Comparison of ENCODE assay signal across 14 cellular contexts in the genomic region with DNA sequence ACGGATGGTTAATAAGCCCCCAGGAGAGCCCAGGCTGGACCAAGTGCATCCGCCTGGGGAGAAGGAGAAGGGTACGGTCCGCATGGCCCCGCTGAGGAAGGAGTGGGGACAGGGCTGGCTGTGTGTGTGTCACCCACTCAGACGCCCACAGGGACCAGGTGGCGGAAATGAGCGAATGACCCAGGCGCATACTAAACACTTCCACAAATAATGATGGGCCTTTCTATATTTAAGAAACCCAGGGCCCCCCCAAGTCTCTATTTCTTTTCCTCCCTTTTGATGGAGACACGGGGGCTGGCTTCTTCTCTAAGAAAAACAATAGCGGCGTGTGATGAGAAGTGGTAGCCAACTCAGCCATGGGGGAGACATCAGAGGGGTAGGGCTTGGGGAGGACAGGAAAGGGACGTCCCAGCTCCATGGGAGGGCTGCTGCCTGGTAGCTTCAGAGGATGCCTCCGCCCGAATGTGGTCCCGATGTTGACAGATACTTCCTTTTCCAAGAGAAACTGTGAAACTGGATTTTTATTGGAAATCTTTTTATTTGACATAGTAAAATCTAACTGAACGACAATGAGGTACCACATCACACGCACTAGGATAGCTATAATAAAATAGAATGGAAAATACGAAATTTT.
DNase-seq lines count a peak whose midpoint lies in the region; ATAC-seq and TF ChIP-seq lines count a peak whose summit lies in the region.
"Had no signal": no experiment of that assay in that cellular context is flagged by ENCODE, and none has a peak within 500 bp of the region (broad histone marks: within the 10 kb centered on the region; RNA-seq: fewer than 3 reads in every experiment).

No MANE protein-coding gene starts in this region.

- TF ChIP-seq CTCF in RWPE1 (conservative IDR thresholded peaks at IDR 0.05; ENCODE audit: low read depth): no peak

- POLR2A ChIA-PET in RWPE1 (lab: Yijun Ruan, JAX; ENCODE audit: low non-redundant PET): no interaction called here

- DNase-seq in CD1c-positive myeloid dendritic cell (ENCODE audit: extremely low spot score): peak; percentile 57
- no peak for DNase-seq in RWPE1 (ENCODE audit: low spot score)
- peak; percentile 33 for DNase-seq in germinal center (ENCODE audit: low spot score)
- peak; percentile 15 for DNase-seq in superior temporal gyrus (ENCODE audit: extremely low spot score)
- DNase-seq in kidney glomerular epithelial cell (lab: John Stamatoyannopoulos, UW): no peak
- DNase-seq: DMS153, EL, NCI-H1930, NCI-H2171, NCI-H446 treated with DMSO at 0.1 percent for 48 hours, NCI-H748 treated with DMSO at 0.1 percent for 48 hours had no signal

- CTCF ChIA-PET in RWPE1 (lab: Yijun Ruan, JAX): no interaction called here

- no peak for ATAC-seq in GM19023 (IDR thresholded peaks at IDR 0.05; ENCODE audit: unreplicated experiment)
- no peak for ATAC-seq in GM21526 (IDR thresholded peaks at IDR 0.05; ENCODE audit: low FRiP score, unreplicated experiment)
- ATAC-seq: HepG2 had no signal

- H3K27ac ChIP-seq in RWPE1: 0 out of 2 replicates have a peak overlapping the region, but pooled peaks have one; percentile 26

Comparison
In these comparisons a context has a peak if more than half of its experiments do, and no peak if none do; other contexts are left out.
1. DNase-seq: peak in CD1c-positive myeloid dendritic cell (single experiment), germinal center (single experiment) and superior temporal gyrus (single experiment); none in RWPE1 (single experiment) and kidney glomerular epithelial cell (single experiment).